17 cellular contexts compared by ENCODE assay signal in genomic region chr7:8360564-8361153, GRCh38.
"Had no signal": no experiment of that assay in that cellular context is flagged by ENCODE, and none has a peak within 500 bp of the region (broad histone marks: within the 10 kb centered on the region; RNA-seq: fewer than 3 reads in every experiment).

No MANE protein-coding gene starts in this region.

- DNase-seq: activated CD4-positive, alpha-beta T cell treated with anti-CD3 and anti-CD28 coated beads, Interleukin-2, amount 50 U/mL, for 48 hours; activated effector memory CD4-positive, alpha-beta T cell treated with Interleukin-2 at 50 U/mL for 16 hours; activated naive CD4-positive, alpha-beta T cell treated with anti-CD3 and anti-CD28 coated beads, Interleukin-2, amount 50 U/mL, for 16 hours; activated T-cell treated with anti-CD3 and anti-CD28 coated beads, Interleukin-2, amount 50 U/mL, for 1 hour; dermis blood vessel endothelial cell; endodermal cell; heart left ventricle; naive B cell; ovary; right lobe of liver; stimulated activated naive CD8-positive, alpha-beta T cell treated with anti-CD3 and anti-CD28 coated beads, Interleukin-15, amount 100 ng/mL, for 72 hours; T1000; testis had no signal

- H3K36me3 ChIP-seq: heart left ventricle, neural progenitor cell, ovary, right lobe of liver had no signal

- ATAC-seq: heart left ventricle; left lobe of liver; right lobe of liver; stimulated activated naive CD8-positive, alpha-beta T cell treated with anti-CD3 and anti-CD28 coated beads, Interleukin-15, amount 100 ng/mL, for 72 hours had no signal

- H3K4me3 ChIP-seq: heart left ventricle, neural progenitor cell, ovary, right lobe of liver, smooth muscle cell, testis had no signal

- H3K27me3 ChIP-seq: heart left ventricle, neural progenitor cell, ovary, right lobe of liver, testis had no signal

- H3K9me3 ChIP-seq: heart left ventricle, ovary, right lobe of liver, testis had no signal

- H3K27ac ChIP-seq: heart left ventricle, neural progenitor cell, ovary, right lobe of liver, testis, VCaP had no signal

- H3K4me1 ChIP-seq: heart left ventricle, right lobe of liver, testis had no signal
